In the genomic region with DNA sequence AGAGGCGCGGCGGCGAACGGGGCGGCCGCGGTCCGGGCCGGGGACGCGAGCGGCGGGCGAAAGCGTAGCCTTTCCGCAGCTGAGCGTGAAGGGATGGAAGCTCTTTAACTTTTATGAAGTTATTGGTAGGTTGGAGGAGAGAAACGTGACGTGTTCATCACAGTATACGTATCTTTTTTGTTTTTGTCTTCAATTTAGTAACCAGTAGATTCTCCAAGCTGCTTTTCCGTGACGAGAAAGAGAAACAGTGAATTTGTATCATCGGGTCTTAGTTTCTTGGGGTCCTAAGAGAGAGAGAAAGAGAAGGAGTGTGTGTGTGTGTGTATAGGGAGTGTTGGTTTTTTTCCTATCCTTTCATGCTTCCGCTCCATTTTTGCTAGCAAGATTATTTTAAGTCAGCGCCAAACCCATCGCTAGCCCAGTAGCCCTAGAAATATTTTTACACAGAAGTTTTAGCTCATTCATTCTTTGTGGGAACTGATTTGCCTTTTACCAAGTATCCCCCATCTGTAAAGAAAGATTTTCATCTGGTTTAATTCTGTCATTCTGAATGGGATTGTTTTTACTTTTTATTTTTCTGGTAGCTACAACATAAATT, we compare ENCODE assay signal across 8 cellular contexts. TPM values are rescaled to one million over a fixed set of nuclear protein-coding genes. Genes with fewer than 3 reads are reported as not detected.
A peak's percentile ranks its signal among the peaks of the same experiment; 100 is the strongest.
DNase-seq lines count a peak whose midpoint lies in the region; ATAC-seq, FAIRE-seq and TF ChIP-seq lines count a peak whose summit lies in the region.

No MANE protein-coding gene starts in this region.

- H2BK5ac ChIP-seq in H1 (ENCODE audit: low read depth, low read length): no peak overlapping the region

- TF ChIP-seq EP300 in H1 (IDR thresholded peaks at IDR 0.05; ENCODE audit: borderline replicate concordance in 1 of 2, low read depth in 2 of 2, low read length in 2 of 2): no peak

- no peak overlapping the region for H2AK5ac ChIP-seq in H1 (ENCODE audit: low read depth, low read length)

- H3K4me3 ChIP-seq in DND-41 (ENCODE audit: low read depth in 1 of 2, low read length in 2 of 2): peak overlapping the region; percentile 42 to 97; a peak in 3 of 4 replicates
- peak overlapping the region; percentile 73 to 91 (median 86) for H3K4me3 ChIP-seq in H1 (ENCODE audit: extremely low read depth in 1 of 4, insufficient read depth in 2 of 4, low read depth in 3 of 4, low read length in 4 of 4)
- peak overlapping the region; percentile 96 for H3K4me3 ChIP-seq in osteoblast (ENCODE audit: insufficient read depth, low read length)

- peaks cover 35% of the 10 kb centered on the region for H3K36me3 ChIP-seq in DND-41 (ENCODE audit: insufficient read depth, low read length)
- peaks cover 2 to 11% (median 8%) of the 10 kb centered on the region in 4 experiments; a peak in 6 of 8 replicates for H3K36me3 ChIP-seq in H1 (ENCODE audit: control insufficient read depth in 2 of 4, insufficient read depth in 4 of 4, low read length in 3 of 4)
- H3K36me3 ChIP-seq in osteoblast (ENCODE audit: insufficient read depth, low read length): peaks cover 17% of the 10 kb centered on the region

- H3K14ac ChIP-seq in H1 (ENCODE audit: insufficient read length): no peak overlapping the region

- no peak overlapping the region for H3K56ac ChIP-seq in H1 (replicated peaks; ENCODE audit: insufficient read length, low read depth, low read length)

- H3K23ac ChIP-seq in H1 (ENCODE audit: insufficient read length): no peak overlapping the region

- POLR2A ChIA-PET in H1 (lab: Charles Lee; ENCODE audit: partially characterized antibody): interaction anchor here (0.8 to 2.7 kb wide), 15 partner anchors 9 to 488 kb away, joined by 3 to 8 read pairs (median 5); partner anchors contain the start of genes DTYMK, HDLBP, ING5 and PASK

- H3K4ac ChIP-seq in H1 (replicated peaks; ENCODE audit: insufficient read length, low read depth, low read length): no peak overlapping the region

- TF ChIP-seq RAD21 in H1 (IDR thresholded peaks at IDR 0.05 in 1 of 2, conservative IDR thresholded peaks at IDR 0.05 in 1 of 2; ENCODE audit: low read depth in 2 of 2, low read length in 2 of 2): no peak

- H2AFZ ChIP-seq in DND-41 (ENCODE audit: low read depth, low read length): peak overlapping the region; percentile 95
- no peak overlapping the region for H2AFZ ChIP-seq in H1 (ENCODE audit: low read length)
- peak overlapping the region; percentile 80 for H2AFZ ChIP-seq in osteoblast (ENCODE audit: low read length)

- FAIRE-seq in H1 (lab: Jason Lieb, UNC): no peak

- H3K9ac ChIP-seq in DND-41 (ENCODE audit: low read depth, low read length): peak overlapping the region; percentile 92
- H3K9ac ChIP-seq in H1 (replicated peaks in 1 of 4; ENCODE audit: extremely low read depth in 1 of 4, low read depth in 3 of 4, low read length in 3 of 4): peak overlapping the region; percentile 67 to 98 (median 85); a peak in 6 of 7 replicates

- no peak overlapping the region for H2BK12ac ChIP-seq in H1 (ENCODE audit: low read depth, low read length)

- H3K4me2 ChIP-seq in DND-41 (ENCODE audit: insufficient read depth, low read length) (peak overlapping the region; percentile 81), H1 (ENCODE audit: insufficient read depth in 1 of 2, low read depth in 2 of 2, low read length in 2 of 2) (peak overlapping the region; percentile 72 to 83), osteoblast (ENCODE audit: insufficient read depth, low read length) (peak overlapping the region; percentile 96)

- H2BK15ac ChIP-seq in H1 (ENCODE audit: low read length): no peak overlapping the region

- no peak overlapping the region for H2BK120ac ChIP-seq in H1 (replicated peaks; ENCODE audit: low read depth, low read length)

- H3K79me2 ChIP-seq in DND-41 (ENCODE audit: insufficient read depth, low read length): peaks cover 90% of the 10 kb centered on the region
- H3K79me2 ChIP-seq in H1 (ENCODE audit: control insufficient read depth in 1 of 2, insufficient read depth in 2 of 2, low read length in 2 of 2): peaks cover 26 to 76% of the 10 kb centered on the region in 2 experiments
- H3K79me2 ChIP-seq in osteoblast (ENCODE audit: insufficient read depth, low read length): peaks cover 88% of the 10 kb centered on the region

- H3K18ac ChIP-seq in H1 (ENCODE audit: extremely low read depth, low read length): no peak overlapping the region

- H2BK20ac ChIP-seq in H1 (ENCODE audit: low read length): no peak overlapping the region

- H3K23me2 ChIP-seq in H1 (ENCODE audit: low read depth, low read length): peaks cover 4% of the 10 kb centered on the region; the same call in 1 of the 2 replicates

- 22% methylated on average over 10 of the region's 27 CpGs; no CpG with 5 or more reads in 1 of the 2 experiments for WGBS in H1 (ENCODE audit: extremely low coverage in 1 of 2, insufficient coverage in 1 of 2, insufficient read length in 1 of 2, insufficient replicate concordance in 2 of 2, low coverage in 1 of 2, low lambda C conversion rate in 2 of 2, missing lambda C conversion rate in 1 of 2), 2 experiments

- TF ChIP-seq POLR2A in H1 (IDR thresholded peaks at IDR 0.05; ENCODE audit: control extremely low read depth in 1 of 2, low read depth in 2 of 2, low read length in 2 of 2): no peak

- no peak overlapping the region for H4K91ac ChIP-seq in H1 (replicated peaks; ENCODE audit: insufficient read length, low read length)

- H3K27me3 ChIP-seq in DND-41 (ENCODE audit: insufficient read depth, low read length, poor library complexity) (no peaks in the 10 kb centered on the region), H1 (replicated peaks in 1 of 4; ENCODE audit: control insufficient read depth in 3 of 4, extremely low read depth in 1 of 4, insufficient read depth in 3 of 4, low read length in 3 of 4) (no peaks in the 10 kb centered on the region), osteoblast (ENCODE audit: insufficient read depth, low read length) (no peaks in the 10 kb centered on the region)

- H3K4me1 ChIP-seq in DND-41 (ENCODE audit: insufficient read depth, low read length) (peaks cover 44% of the 10 kb centered on the region), H1 (replicated peaks in 1 of 4; ENCODE audit: control insufficient read depth in 3 of 4, insufficient read depth in 4 of 4, low read length in 3 of 4) (peaks cover 0 to 10% (median 6%) of the 10 kb centered on the region in 4 experiments; a peak in 6 of 7 replicates), osteoblast (ENCODE audit: insufficient read depth, low read length) (peaks cover 15% of the 10 kb centered on the region)

- H3K9me3 ChIP-seq in DND-41 (ENCODE audit: insufficient read depth, low read length, severe bottlenecking) (peaks cover 13% of the 10 kb centered on the region), H1 (ENCODE audit: insufficient read depth in 2 of 2, low read depth in 1 of 2, low read length in 1 of 2) (no peaks in the 10 kb centered on the region), osteoblast (ENCODE audit: low read depth, low read length) (no peaks in the 10 kb centered on the region)

- H3K79me1 ChIP-seq in H1 (ENCODE audit: low read depth, low read length): peaks cover 27% of the 10 kb centered on the region

- H3K27ac ChIP-seq in DND-41 (ENCODE audit: low read length) (peak overlapping the region; percentile 100), H1 (ENCODE audit: low read depth, low read length) (peak overlapping the region; percentile 97; the same call in 1 of the 2 replicates), osteoblast (ENCODE audit: low read depth, low read length) (peak overlapping the region; percentile 98)

- ATAC-seq in DND-41 (ENCODE audit: insufficient read depth, low read depth) (no peak), HG02759 (IDR thresholded peaks at IDR 0.05; ENCODE audit: unreplicated experiment) (no peak)

- no peak for TF ChIP-seq CTCF in DND-41 (IDR thresholded peaks at IDR 0.05; ENCODE audit: borderline replicate concordance, extremely low read depth, low read length, poor library complexity, severe bottlenecking)
- no peak for TF ChIP-seq CTCF in H1 (IDR thresholded peaks at IDR 0.05; ENCODE audit: control extremely low read depth in 1 of 3, insufficient read depth in 1 of 3, low read depth in 1 of 3, low read length in 3 of 3)
- TF ChIP-seq CTCF in osteoblast (IDR thresholded peaks at IDR 0.05; ENCODE audit: extremely low read depth, low read depth, low read length): no peak

- CTCF ChIA-PET in H1 (lab: Charles Lee; ENCODE audit: partially characterized antibody): interaction anchor here (0.6 to 2.4 kb wide), 4 partner anchors 9 to 404 kb away, joined by 3 to 13 read pairs (median 4); no protein-coding TSS in a partner anchor

- DNase-seq in DND-41 (no peak), NAMALWA (ENCODE audit: low spot score) (peak; percentile 53), H1 (ENCODE audit: low read depth in 1 of 2, low spot score in 2 of 2) (no peak), osteoblast (ENCODE audit: insufficient read length, low spot score, missing footprints) (peak; percentile 95), NCI-H187 (lab: John Stamatoyannopoulos, UW) (no peak), MV-4-11 (lab: John Stamatoyannopoulos, UW) (no peak), NCI-H1092 treated with DMSO at 0.1 percent for 48 hours (lab: John Stamatoyannopoulos, UW) (no peak)

- H4K20me1 ChIP-seq in DND-41 (ENCODE audit: insufficient read depth, low read length) (peaks cover 28% of the 10 kb centered on the region), H1 (replicated peaks in 1 of 2; ENCODE audit: control insufficient read depth in 1 of 2, insufficient read depth in 2 of 2, low read length in 2 of 2) (peaks cover 24 to 29% of the 10 kb centered on the region in 2 experiments), osteoblast (ENCODE audit: insufficient read depth, low read length) (peaks cover 64% of the 10 kb centered on the region)

- peak overlapping the region; percentile 98; the same call in 1 of the 2 replicates for H4K8ac ChIP-seq in H1 (ENCODE audit: extremely low read depth, insufficient read depth, low read length)

- H4K5ac ChIP-seq in H1 (ENCODE audit: insufficient read length, low read depth, low read length): no peak overlapping the region

RNA-seq across cellular contexts. Expression of gene ATG4B, which starts 0.7 kb away (rescaled TPM):
- total RNA-seq in H1 (2021; fragmentation: NEBNext Ultra II Directional; extraction: Animal tissue kit (Norgen Biotek cat#: 25700)): 93.7 and 103 TPM in 2 replicates
- 155 and 189 TPM in 2 replicates for polyA plus RNA-seq in H1 (2011; rRNA removed)
- polyA plus RNA-seq in H1 (2011; cell fraction: cytosol; rRNA removed): 126 TPM
- polyA plus RNA-seq in H1 (2011; cell fraction: nucleus; rRNA removed): 463 TPM
- 95.7 to 118 TPM (median 113 TPM) in 4 replicates for polyA plus RNA-seq in H1 (2012, experiment 1 of 2)
- polyA plus RNA-seq in H1 (2012, experiment 2 of 2): 126 TPM
- 66.7 TPM for polyA plus RNA-seq in H1 (2013, experiment 1 of 2)
- 63.5 TPM for polyA plus RNA-seq in H1 (2013, experiment 2 of 2)
- 135 and 164 TPM in 2 replicates for polyA minus RNA-seq in H1 (2011; rRNA and poly(A)+ RNA removed)
- 65.7 TPM for polyA minus RNA-seq in H1 (2011; cell fraction: cytosol; rRNA and poly(A)+ RNA removed)
- 123 TPM for polyA minus RNA-seq in H1 (2011; cell fraction: nucleus; rRNA and poly(A)+ RNA removed)
- total RNA-seq in osteoblast: 42.7 and 48.0 TPM in 2 replicates

RNA-seq across cellular contexts. Expression of gene THAP4, which starts 1.2 kb away (rescaled TPM):
- total RNA-seq in H1 (2021; fragmentation: NEBNext Ultra II Directional; extraction: Animal tissue kit (Norgen Biotek cat#: 25700)): 78.9 and 82.8 TPM in 2 replicates
- polyA plus RNA-seq in H1 (2011; rRNA removed): 83.6 and 108 TPM in 2 replicates
- 75.5 TPM for polyA plus RNA-seq in H1 (2011; cell fraction: cytosol; rRNA removed)
- 74.2 TPM for polyA plus RNA-seq in H1 (2011; cell fraction: nucleus; rRNA removed)
- polyA plus RNA-seq in H1 (2012, experiment 1 of 2): 50.6 to 99.7 TPM (median 95.3 TPM) in 4 replicates
- polyA plus RNA-seq in H1 (2012, experiment 2 of 2): 116 TPM
- 77.0 TPM for polyA plus RNA-seq in H1 (2013, experiment 1 of 2)
- polyA plus RNA-seq in H1 (2013, experiment 2 of 2): 77.2 TPM
- polyA minus RNA-seq in H1 (2011; rRNA and poly(A)+ RNA removed): 43.7 and 48.7 TPM in 2 replicates
- polyA minus RNA-seq in H1 (2011; cell fraction: cytosol; rRNA and poly(A)+ RNA removed): 54.7 TPM
- polyA minus RNA-seq in H1 (2011; cell fraction: nucleus; rRNA and poly(A)+ RNA removed): 25.9 TPM
- total RNA-seq in osteoblast: 43.3 and 43.4 TPM in 2 replicates

RNA-seq across cellular contexts. Expression of gene DTYMK, which starts 48.5 kb away (rescaled TPM):
- 69.9 and 70.5 TPM in 2 replicates for total RNA-seq in H1 (2021; fragmentation: NEBNext Ultra II Directional; extraction: Animal tissue kit (Norgen Biotek cat#: 25700))
- 58.3 and 82.3 TPM in 2 replicates for polyA plus RNA-seq in H1 (2011; rRNA removed)
- polyA plus RNA-seq in H1 (2011; cell fraction: cytosol; rRNA removed): 74.7 TPM
- 77.7 TPM for polyA plus RNA-seq in H1 (2011; cell fraction: nucleus; rRNA removed)
- polyA plus RNA-seq in H1 (2012, experiment 1 of 2): 60.0 to 66.8 TPM (median 63.3 TPM) in 4 replicates
- polyA plus RNA-seq in H1 (2012, experiment 2 of 2): 92.7 TPM
- 60.0 TPM for polyA plus RNA-seq in H1 (2013, experiment 1 of 2)
- polyA plus RNA-seq in H1 (2013, experiment 2 of 2): 59.1 TPM
- polyA minus RNA-seq in H1 (2011; rRNA and poly(A)+ RNA removed): 19.6 and 25.7 TPM in 2 replicates
- 31.5 TPM for polyA minus RNA-seq in H1 (2011; cell fraction: cytosol; rRNA and poly(A)+ RNA removed)
- 21.3 TPM for polyA minus RNA-seq in H1 (2011; cell fraction: nucleus; rRNA and poly(A)+ RNA removed)
- 12.7 and 14.1 TPM in 2 replicates for total RNA-seq in osteoblast

Comparison
In these comparisons a context has a peak if more than half of its experiments do, and no peak if none do; other contexts are left out.
1. DNase-seq: peak in NAMALWA (single experiment) and osteoblast (single experiment); none in DND-41 (single experiment), H1 (0 of 2), NCI-H187 (0 of 2), MV-4-11 (single experiment) and NCI-H1092 treated with DMSO at 0.1 percent for 48 hours (single experiment).
2. Peak in every context shown above with its lines, with median percentiles within 50 percentile points of each other: H3K27ac ChIP-seq, H3K4me2 ChIP-seq and H3K4me3 ChIP-seq.